ENCODE assay signal across 23 cellular contexts in genomic region chr15:37695719-37696118, GRCh38.
A peak's percentile ranks its signal among the peaks of the same experiment; 100 is the strongest.
DNase-seq lines count a peak whose midpoint lies in the region; ATAC-seq and TF ChIP-seq lines count a peak whose summit lies in the region.
"Had no signal": no experiment of that assay in that cellular context is flagged by ENCODE, and none has a peak within 500 bp of the region (broad histone marks: within the 10 kb centered on the region; RNA-seq: fewer than 3 reads in every experiment).

No MANE protein-coding gene starts in this region.

- TF ChIP-seq CTCF in coronary artery (IDR thresholded peaks at IDR 0.05) = no peak

- no peaks in the 10 kb centered on the region for H3K4me1 Mint-ChIP-seq in activated naive CD4-positive, alpha-beta T cell treated with anti-CD3 and anti-CD28 coated beads, Interleukin-2, amount 10 ng/mL, durations not matched to agents 7 days and 5 days
- H3K4me1 Mint-ChIP-seq: CD8-positive, alpha-beta memory T cell had no signal

- no peak for ATAC-seq in GM21786 (IDR thresholded peaks at IDR 0.05; ENCODE audit: unreplicated experiment)
- ATAC-seq: foreskin keratinocyte, psoas muscle had no signal

- H3K4me3 ChIP-seq in SK-N-MC (peak overlapping the region; percentile 63), coronary artery (peak overlapping the region; percentile 8)
- H3K4me3 ChIP-seq: lung, psoas muscle had no signal

- H3K36me3 Mint-ChIP-seq in activated naive CD4-positive, alpha-beta T cell treated with anti-CD3 and anti-CD28 coated beads, Interleukin-2, amount 10 ng/mL, durations not matched to agents 7 days and 5 days = no peaks in the 10 kb centered on the region
- H3K36me3 Mint-ChIP-seq: activated naive CD8-positive, alpha-beta T cell; CD8-positive, alpha-beta memory T cell had no signal

- no peaks in the 10 kb centered on the region for H3K9me3 Mint-ChIP-seq in activated naive CD4-positive, alpha-beta T cell treated with anti-CD3 and anti-CD28 coated beads, Interleukin-2, amount 10 ng/mL, durations not matched to agents 7 days and 5 days

- in situ Hi-C loops in ACHN (cut with HindIII; ENCODE audit: low pct_ligation_motif_present, low pct_unique_long_range_greater_than_20kb, low sequenced_read_pairs) = no loop called here

- H3K9me3 ChIP-seq in SK-N-MC (ENCODE audit: low read depth, low read length) = no peaks in the 10 kb centered on the region
- H3K9me3 ChIP-seq: psoas muscle had no signal

- CTCF ChIA-PET in activated naive CD4-positive, alpha-beta T cell treated with anti-CD3 and anti-CD28 coated beads, Interleukin-2, amount 10 ng/mL, durations not matched to agents 7 days and 5 days (lab: Charles Lee) = no interaction called here

- no peak overlapping the region for H3K27ac Mint-ChIP-seq in activated naive CD4-positive, alpha-beta T cell treated with anti-CD3 and anti-CD28 coated beads, Interleukin-2, amount 10 ng/mL, durations not matched to agents 7 days and 5 days
- H3K27ac Mint-ChIP-seq: activated naive CD8-positive, alpha-beta T cell; CD8-positive, alpha-beta memory T cell; dendritic cell treated with granulocyte-macrophage colony-stimulating factor and Interleukin-4, amounts not matched to agents 40 ng/mL and 50 ng/mL, for 4 days had no signal

- peak overlapping the region; percentile 48 for H3K9ac ChIP-seq in SK-N-MC (ENCODE audit: insufficient read length)

- no peak overlapping the region for H3K4me3 Mint-ChIP-seq in activated naive CD4-positive, alpha-beta T cell treated with anti-CD3 and anti-CD28 coated beads, Interleukin-2, amount 10 ng/mL, durations not matched to agents 7 days and 5 days
- H3K4me3 Mint-ChIP-seq: activated naive CD8-positive, alpha-beta T cell; CD8-positive, alpha-beta memory T cell; dendritic cell treated with granulocyte-macrophage colony-stimulating factor and Interleukin-4, amounts not matched to agents 40 ng/mL and 50 ng/mL, for 4 days had no signal

- DNase-seq in GM03348 (ENCODE audit: low spot score) (peak; percentile 36), SK-N-MC (ENCODE audit: low read depth, low spot score) (no peak), coronary artery (ENCODE audit: low spot score) (no peak), renal cortical epithelial cell (ENCODE audit: low read depth) (peak; percentile 2), ACHN (no peak), COLO668 (lab: John Stamatoyannopoulos, UW; ENCODE audit: unreplicated experiment) (no peak)
- DNase-seq in activated naive CD4-positive, alpha-beta T cell treated with anti-CD3 and anti-CD28 coated beads, Interleukin-2, amount 10 ng/mL, durations not matched to agents 7 days and 5 days = no peak
- DNase-seq: activated CD4-positive, alpha-beta T cell treated with anti-CD3 and anti-CD28 coated beads, Interleukin-2, amount 50 U/mL, for 1 hour; CD8-positive, alpha-beta memory T cell; DMS53; foreskin keratinocyte; hypothalamus; NCI-H1436; NCI-H2171; NCI-H524 treated with DMSO at 0.1 percent for 48 hours; psoas muscle; stimulated activated CD4-positive, alpha-beta T cell treated with anti-CD3 and anti-CD28 coated beads, Interleukin-2, amount 100 ng/mL, for 48 hours; stimulated activated naive CD4-positive, alpha-beta T cell; WERI-Rb-1 had no signal

- H3K27me3 Mint-ChIP-seq in activated naive CD4-positive, alpha-beta T cell treated with anti-CD3 and anti-CD28 coated beads, Interleukin-2, amount 10 ng/mL, durations not matched to agents 7 days and 5 days = no peaks in the 10 kb centered on the region
- H3K27me3 Mint-ChIP-seq: activated naive CD8-positive, alpha-beta T cell; dendritic cell treated with granulocyte-macrophage colony-stimulating factor and Interleukin-4, amounts not matched to agents 40 ng/mL and 50 ng/mL, for 4 days had no signal

- H3K36me3 ChIP-seq in SK-N-MC (ENCODE audit: insufficient read depth, low read length) = no peaks in the 10 kb centered on the region
- H3K36me3 ChIP-seq: WERI-Rb-1 had no signal

- H3K27ac ChIP-seq in SK-N-MC = peak overlapping the region; percentile 87
- no peak overlapping the region for H3K27ac ChIP-seq in coronary artery
- H3K27ac ChIP-seq: foreskin keratinocyte, psoas muscle, WERI-Rb-1 had no signal

Comparison
In these comparisons a context has a peak if more than half of its experiments do, and no peak if none do; other contexts are left out.
1. DNase-seq: peak in GM03348 (single experiment) and renal cortical epithelial cell (single experiment); none in SK-N-MC (single experiment), coronary artery (single experiment), activated naive CD4-positive, alpha-beta T cell treated with anti-CD3 and anti-CD28 coated beads, Interleukin-2, amount 10 ng/mL, durations not matched to agents 7 days and 5 days (single experiment), ACHN (single experiment) and COLO668 (single experiment).